Comparison of ENCODE assay signal across 24 cellular contexts in the genomic region with DNA sequence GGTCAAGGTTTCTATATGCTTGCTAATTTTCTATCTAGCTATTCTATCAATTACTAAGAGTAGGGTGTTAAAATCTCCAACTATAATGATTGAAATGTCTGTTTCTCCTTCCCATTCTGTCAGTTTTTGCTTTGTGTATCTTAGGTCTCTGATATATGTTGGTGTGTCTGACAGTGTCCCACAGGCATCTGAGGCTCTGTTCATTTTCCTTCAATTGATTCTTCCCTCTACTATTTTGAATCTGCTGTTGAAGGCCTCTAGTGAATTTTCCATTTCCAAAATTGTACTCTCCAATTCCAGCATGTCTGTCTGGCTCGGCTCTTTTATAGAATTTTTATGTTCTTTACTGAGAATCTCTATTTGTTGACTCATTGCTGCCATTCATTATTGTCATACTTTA.
"Had no signal": no experiment of that assay in that cellular context is flagged by ENCODE, and none has a peak within 500 bp of the region (broad histone marks: within the 10 kb centered on the region; RNA-seq: fewer than 3 reads in every experiment).

No MANE protein-coding gene starts in this region.

- H3K27ac Mint-ChIP-seq: memory B cell; natural killer cell treated with Interleukin-12 subunit alpha and Interleukin-12 subunit beta and Interleukin-15 and Interleukin-18, amount 100 ng/mL, for 72 hours; progenitor cell of endocrine pancreas; stimulated activated effector memory CD8-positive, alpha-beta T cell treated with anti-CD3 and anti-CD28 coated beads, Interleukin-12 subunit alpha, Interleukin-12 subunit beta, amount 100 ng/mL, for 72 hours; stimulated activated naive CD8-positive, alpha-beta T cell treated with anti-CD3 and anti-CD28 coated beads, Interleukin-15, Interleukin-2, amounts not matched to agents 100 ng/mL and 50 ng/mL, for 24 hours had no signal

- H3K27ac ChIP-seq: hepatocyte, left ventricle myocardium inferior, ovary, right atrium auricular region, sigmoid colon, spleen, suprapubic skin, thoracic aorta, tibial artery, upper lobe of right lung had no signal

- H3K4me1 Mint-ChIP-seq: memory B cell; naive thymus-derived CD4-positive, alpha-beta T cell; stimulated activated effector memory CD8-positive, alpha-beta T cell treated with anti-CD3 and anti-CD28 coated beads, Interleukin-12 subunit alpha, Interleukin-12 subunit beta, amount 100 ng/mL, for 72 hours had no signal

- ATAC-seq: mucosa of descending colon; naive thymus-derived CD4-positive, alpha-beta T cell; natural killer cell treated with Interleukin-12 subunit alpha and Interleukin-12 subunit beta and Interleukin-15 and Interleukin-18, amount 100 ng/mL, for 72 hours; stimulated activated effector memory CD8-positive, alpha-beta T cell treated with anti-CD3 and anti-CD28 coated beads, Interleukin-12 subunit alpha, Interleukin-12 subunit beta, amount 100 ng/mL, for 72 hours; upper lobe of right lung had no signal

- DNase-seq: islet precursor cell; left ventricle myocardium inferior; midbrain; mucosa of descending colon; naive thymus-derived CD4-positive, alpha-beta T cell; ovary; sigmoid colon; small intestine; spleen; stimulated activated CD4-positive, alpha-beta T cell treated with anti-CD3 and anti-CD28 coated beads, Interleukin-4, amount 100 ng/mL, for 24 hours; stimulated activated naive CD4-positive, alpha-beta T cell; tibial artery; trophoblast cell; upper lobe of right lung had no signal

- H3K9me3 ChIP-seq: suprapubic skin had no signal

- H3K27me3 ChIP-seq: hepatocyte, ovary, right atrium auricular region, sigmoid colon, spleen, suprapubic skin, tibial artery, upper lobe of right lung had no signal

- H3K27me3 Mint-ChIP-seq: memory B cell; naive thymus-derived CD4-positive, alpha-beta T cell; natural killer cell treated with Interleukin-12 subunit alpha and Interleukin-12 subunit beta and Interleukin-15 and Interleukin-18, amount 100 ng/mL, for 72 hours; progenitor cell of endocrine pancreas; stimulated activated naive CD8-positive, alpha-beta T cell treated with anti-CD3 and anti-CD28 coated beads, Interleukin-15, Interleukin-2, amounts not matched to agents 100 ng/mL and 50 ng/mL, for 24 hours had no signal

- H3K4me3 Mint-ChIP-seq: memory B cell; naive thymus-derived CD4-positive, alpha-beta T cell; natural killer cell treated with Interleukin-12 subunit alpha and Interleukin-12 subunit beta and Interleukin-15 and Interleukin-18, amount 100 ng/mL, for 72 hours; stimulated activated effector memory CD8-positive, alpha-beta T cell treated with anti-CD3 and anti-CD28 coated beads, Interleukin-12 subunit alpha, Interleukin-12 subunit beta, amount 100 ng/mL, for 72 hours; stimulated activated naive CD8-positive, alpha-beta T cell treated with anti-CD3 and anti-CD28 coated beads, Interleukin-15, Interleukin-2, amounts not matched to agents 100 ng/mL and 50 ng/mL, for 24 hours had no signal

- H3K4me2 ChIP-seq: hepatocyte had no signal

- H3K36me3 ChIP-seq: ovary had no signal

- H3K4me1 ChIP-seq: left ventricle myocardium inferior, right atrium auricular region, sigmoid colon, spleen, suprapubic skin, tibial artery, upper lobe of right lung had no signal

- H3K4me3 ChIP-seq: hepatocyte, left ventricle myocardium inferior, lung, mucosa of descending colon, ovary, right atrium auricular region, sigmoid colon, spleen, suprapubic skin, thoracic aorta, tibial artery, upper lobe of right lung had no signal
